8 cellular contexts compared by ENCODE assay signal in the genomic region with DNA sequence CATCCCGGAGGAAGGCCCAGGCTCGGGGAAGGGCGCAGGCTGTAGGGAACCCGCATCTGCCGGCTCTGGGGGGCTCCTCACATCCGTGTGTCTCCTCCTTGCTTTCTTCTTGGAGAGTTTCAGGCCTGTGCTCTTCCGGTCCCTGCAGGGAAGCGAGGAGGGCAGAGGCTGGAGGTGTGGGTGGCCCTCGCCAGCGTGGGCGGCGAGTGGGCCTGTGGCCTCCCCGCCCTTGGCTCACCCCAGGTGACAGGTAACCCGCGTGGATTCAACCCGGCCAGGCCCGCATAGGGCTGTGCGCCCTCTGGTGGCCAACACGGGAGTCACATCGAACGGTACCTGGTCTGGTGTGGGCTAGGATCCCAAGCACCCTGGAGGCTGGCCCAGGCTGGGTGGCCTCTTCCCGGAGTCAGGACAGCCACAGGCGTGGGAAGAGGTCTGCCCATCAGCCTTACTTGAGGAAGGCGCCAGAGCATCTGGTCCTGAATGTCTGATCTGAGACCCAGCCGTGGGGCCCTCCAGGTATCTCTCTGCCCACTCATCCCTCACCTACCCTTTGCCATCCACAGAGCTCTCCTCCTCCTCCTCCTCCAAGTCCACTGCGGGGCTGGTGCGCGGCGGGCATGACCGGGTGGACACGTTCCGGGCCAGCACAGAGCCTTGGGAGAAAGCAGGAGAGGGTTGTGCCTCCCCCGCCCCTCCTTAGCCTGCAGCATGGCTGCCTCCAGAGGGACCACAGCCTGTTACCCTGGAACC. TPM values are rescaled to one million over a fixed set of nuclear protein-coding genes. Genes with fewer than 3 reads are reported as not detected.
A peak's percentile ranks its signal among the peaks of the same experiment; 100 is the strongest.
DNase-seq lines count a peak whose midpoint lies in the region; ATAC-seq and TF ChIP-seq lines count a peak whose summit lies in the region.

No MANE protein-coding gene starts in this region.

- H3K36me3 ChIP-seq in thoracic aorta: peaks cover 12% of the 10 kb centered on the region

- no peak overlapping the region for H3K4me3 ChIP-seq in epithelial cell of esophagus (ENCODE audit: low read length)
- H3K4me3 ChIP-seq in thoracic aorta: no peak overlapping the region

- ATAC-seq in GM18909 (IDR thresholded peaks at IDR 0.05; ENCODE audit: poor library complexity, unreplicated experiment) (peak; percentile 62), thoracic aorta (ENCODE audit: insufficient number of reproducible peaks, low FRiP score, low read depth) (no peak), GM18502 (IDR thresholded peaks at IDR 0.05; ENCODE audit: poor library complexity, unreplicated experiment) (no peak)
- peak; percentile 76 to 87 for ATAC-seq in natural killer cell treated with Interleukin-12 subunit alpha and Interleukin-12 subunit beta and Interleukin-15 and Interleukin-18, amount 100 ng/mL, for 72 hours

- no peaks in the 10 kb centered on the region for H3K9me3 Mint-ChIP-seq in natural killer cell treated with Interleukin-12 subunit alpha and Interleukin-12 subunit beta and Interleukin-15 and Interleukin-18, amount 100 ng/mL, for 72 hours

- peaks cover 0 to 6% of the 10 kb centered on the region in 2 donors for H3K4me1 Mint-ChIP-seq in natural killer cell treated with Interleukin-12 subunit alpha and Interleukin-12 subunit beta and Interleukin-15 and Interleukin-18, amount 100 ng/mL, for 72 hours (ENCODE audit: low read depth in 2 of 2)

- DNase-seq in AG08396 (ENCODE audit: low spot score): peak; percentile 85
- DNase-seq in NCI-H2171 treated with DMSO at 0.1 percent for 48 hours (lab: John Stamatoyannopoulos, UW): peak; percentile 53
- DNase-seq in activated CD8-positive, alpha-beta memory T cell treated with anti-CD3 and anti-CD28 coated beads, Interleukin-2, amount 50 U/mL, for 1 hour (ENCODE audit: extremely low read depth): peak; percentile 51
- peak; percentile 58 for DNase-seq in epithelial cell of esophagus (ENCODE audit: low read depth)
- DNase-seq in natural killer cell treated with Interleukin-12 subunit alpha and Interleukin-12 subunit beta and Interleukin-15 and Interleukin-18, amount 100 ng/mL, for 72 hours (ENCODE audit: low spot score): peak; percentile 82
- no peak for DNase-seq in thoracic aorta (ENCODE audit: low spot score)

- H3K36me3 Mint-ChIP-seq in natural killer cell treated with Interleukin-12 subunit alpha and Interleukin-12 subunit beta and Interleukin-15 and Interleukin-18, amount 100 ng/mL, for 72 hours: no peaks in the 10 kb centered on the region

- no peaks in the 10 kb centered on the region for H3K27me3 ChIP-seq in thoracic aorta (replicated peaks; ENCODE audit: insufficient read depth)

- no peaks in the 10 kb centered on the region for H3K9me3 ChIP-seq in thoracic aorta

- H3K27me3 Mint-ChIP-seq in natural killer cell treated with Interleukin-12 subunit alpha and Interleukin-12 subunit beta and Interleukin-15 and Interleukin-18, amount 100 ng/mL, for 72 hours: peaks cover 0 to 2% of the 10 kb centered on the region in 2 donors

- no peak overlapping the region for H3K4me3 Mint-ChIP-seq in natural killer cell treated with Interleukin-12 subunit alpha and Interleukin-12 subunit beta and Interleukin-15 and Interleukin-18, amount 100 ng/mL, for 72 hours

- H3K27ac ChIP-seq in thoracic aorta: no peak overlapping the region

- no peak overlapping the region for H3K27ac Mint-ChIP-seq in natural killer cell treated with Interleukin-12 subunit alpha and Interleukin-12 subunit beta and Interleukin-15 and Interleukin-18, amount 100 ng/mL, for 72 hours

- H3K4me1 ChIP-seq in thoracic aorta (ENCODE audit: control insufficient read depth in 1 of 2, low read depth in 2 of 2): no peaks in the 10 kb centered on the region

- TF ChIP-seq CTCF in epithelial cell of esophagus (IDR thresholded peaks at IDR 0.05; ENCODE audit: insufficient read depth, low read depth, low read length, missing control alignments) (peak; percentile 88), thoracic aorta (IDR thresholded peaks at IDR 0.05) (peak; percentile 89)

RNA-seq across cellular contexts. Expression of a gene that starts 9.6 kb away (rescaled TPM):
- 100 to 1,000 TPM in 1 of 2 donors, 10 to 100 TPM in 1; 83.6 to 106 TPM for total RNA-seq in natural killer cell treated with Interleukin-12 subunit alpha and Interleukin-12 subunit beta and Interleukin-15 and Interleukin-18, amount 100 ng/mL, for 72 hours
- 10 to 100 TPM in 1 of 2 donors, 1 to 10 TPM in 1; 9.5 to 48.2 TPM for total RNA-seq in thoracic aorta

RNA-seq across cellular contexts. Expression of a gene that starts 15.9 kb away (rescaled TPM):
- total RNA-seq in natural killer cell treated with Interleukin-12 subunit alpha and Interleukin-12 subunit beta and Interleukin-15 and Interleukin-18, amount 100 ng/mL, for 72 hours: under 1 TPM; 0.33 to 0.81 TPM
- 10 to 100 TPM; 23.4 to 32.9 TPM for total RNA-seq in thoracic aorta

RNA-seq across cellular contexts. Expression of a gene that starts 51.0 kb away (rescaled TPM):
- under 1 TPM; 0.14 to 0.84 TPM for total RNA-seq in natural killer cell treated with Interleukin-12 subunit alpha and Interleukin-12 subunit beta and Interleukin-15 and Interleukin-18, amount 100 ng/mL, for 72 hours
- total RNA-seq in thoracic aorta: not detected

RNA-seq across cellular contexts. Expression of a gene that starts 55.8 kb away (rescaled TPM):
- not detected for total RNA-seq in natural killer cell treated with Interleukin-12 subunit alpha and Interleukin-12 subunit beta and Interleukin-15 and Interleukin-18, amount 100 ng/mL, for 72 hours
- not detected for total RNA-seq in thoracic aorta

Comparison
In these comparisons a context has a peak if more than half of its experiments do, and no peak if none do; other contexts are left out.
1. ATAC-seq: peak in GM18909 (single experiment) and natural killer cell treated with Interleukin-12 subunit alpha and Interleukin-12 subunit beta and Interleukin-15 and Interleukin-18, amount 100 ng/mL, for 72 hours (2 of 2); none in thoracic aorta (single experiment) and GM18502 (single experiment).
2. RNA of a gene that starts 15.9 kb away (total RNA-seq): 23.4 to 32.9 TPM in thoracic aorta; 0.33 to 0.81 TPM in natural killer cell treated with Interleukin-12 subunit alpha and Interleukin-12 subunit beta and Interleukin-15 and Interleukin-18, amount 100 ng/mL, for 72 hours; every median in the first group is over 10 times any median in the second.